In genomic region chr2:186125625-186126024, GRCh38 we compare ENCODE assay signal across 19 cellular contexts.
"Had no signal": no experiment of that assay in that cellular context is flagged by ENCODE, and none has a peak within 500 bp of the region (broad histone marks: within the 10 kb centered on the region; RNA-seq: fewer than 3 reads in every experiment).

No MANE protein-coding gene starts in this region.

- H3K27ac ChIP-seq: ascending aorta, left lung, prostate gland, right atrium auricular region, thyroid gland had no signal

- H3K4me3 Mint-ChIP-seq: T-helper 1 cell treated with Interleukin-12 subunit alpha and Interleukin-12 subunit beta and Interleukin-4 antibody, amounts not matched to agents 30 μg/mL and 1 μg/mL, for 36 hours had no signal

- H3K27ac Mint-ChIP-seq: T-helper 1 cell treated with Interleukin-12 subunit alpha and Interleukin-12 subunit beta and Interleukin-4 antibody, amounts not matched to agents 30 μg/mL and 1 μg/mL, for 36 hours had no signal

- DNase-seq: activated CD4-positive, alpha-beta T cell treated with anti-CD3 and anti-CD28 coated beads, Interleukin-2, amount 50 U/mL, for 1 hour; activated CD4-positive, CD25-positive, alpha-beta regulatory T cell treated with anti-CD3 and anti-CD28 coated beads, Interleukin-2, amount 50 U/mL, for 72 hours; activated CD8-positive, alpha-beta memory T cell treated with anti-CD3 and anti-CD28 coated beads, Interleukin-2, amount 50 U/mL, for 48 hours; activated effector memory CD4-positive, alpha-beta T cell treated with anti-CD3 and anti-CD28 coated beads, Interleukin-2, amount 50 U/mL, for 16 hours; activated naive CD4-positive, alpha-beta T cell treated with anti-CD3 and anti-CD28 coated beads, Interleukin-2, amount 50 U/mL, for 16 hours; activated T-cell treated with anti-CD3 and anti-CD28 coated beads, Interleukin-2, amount 50 U/mL, for 48 hours; dermis blood vessel endothelial cell; effector memory CD4-positive, alpha-beta T cell; left lung; midbrain; stimulated activated CD4-positive, alpha-beta T cell treated with anti-CD3 and anti-CD28 coated beads, Interleukin-12 subunit alpha, Interleukin-12 subunit beta, amount 100 ng/mL, for 4 hours; stimulated activated CD4-positive, alpha-beta T cell treated with anti-CD3 and anti-CD28 coated beads, Interleukin-1b, Interleukin-23, amount 100 ng/mL, for 48 hours; stimulated activated CD8-positive, alpha-beta memory T cell treated with anti-CD3 and anti-CD28 coated beads, Interleukin-4, amount 100 ng/mL, for 48 hours; stimulated activated naive CD4-positive, alpha-beta T cell treated with Interleukin-2 at 50 U/mL for 16 hours; thyroid gland had no signal

- H3K9me3 Mint-ChIP-seq: T-helper 1 cell treated with Interleukin-12 subunit alpha and Interleukin-12 subunit beta and Interleukin-4 antibody, amounts not matched to agents 30 μg/mL and 1 μg/mL, for 36 hours had no signal

- ATAC-seq: left lung had no signal

- H3K36me3 ChIP-seq: ascending aorta, left lung, prostate gland, right atrium auricular region, thyroid gland had no signal

- H3K9me3 ChIP-seq: ascending aorta, prostate gland, right atrium auricular region, thyroid gland had no signal

- H3K27me3 ChIP-seq: ascending aorta, left lung, right atrium auricular region, thyroid gland had no signal

- H3K4me1 ChIP-seq: ascending aorta, left lung, prostate gland had no signal

- H3K4me3 ChIP-seq: ascending aorta, left lung, prostate gland, right atrium auricular region, thyroid gland had no signal
